Comparison of ENCODE assay signal across 8 cellular contexts in genomic region chr14:22084393-22085281, GRCh38.
DNase-seq lines count a peak whose midpoint lies in the region; ATAC-seq and TF ChIP-seq lines count a peak whose summit lies in the region.

No MANE protein-coding gene starts in this region.

- H3K4me3 ChIP-seq in AG09309 (ENCODE audit: control insufficient read depth, low read depth, low read length) (no peak overlapping the region), NB4 (ENCODE audit: low read depth, low read length) (no peak overlapping the region), WI38 (ENCODE audit: low read depth, low read length) (no peak overlapping the region), gastroesophageal sphincter (no peak overlapping the region)

- no peaks in the 10 kb centered on the region for H3K27me3 ChIP-seq in gastroesophageal sphincter

- H3K4me1 ChIP-seq in gastroesophageal sphincter: peaks cover 0 to 5% (median 0%) of the 10 kb centered on the region in 3 donors

- no peaks in the 10 kb centered on the region for H3K36me3 ChIP-seq in gastroesophageal sphincter

- peak overlapping the region in 1 of 4 donors; percentile 29 for H3K27ac ChIP-seq in gastroesophageal sphincter

- TF ChIP-seq POLR2A in NB4 (IDR thresholded peaks at IDR 0.05; ENCODE audit: extremely low read depth, insufficient read length) (no peak), gastroesophageal sphincter (IDR thresholded peaks at IDR 0.05) (no peak)

- no peaks in the 10 kb centered on the region for H3K9me3 ChIP-seq in gastroesophageal sphincter

- peak; percentile 68 for TF ChIP-seq CTCF in AG09309 (IDR thresholded peaks at IDR 0.05; ENCODE audit: control insufficient read depth, insufficient read depth, low read depth, low read length, missing control alignments)
- TF ChIP-seq CTCF in NB4 (IDR thresholded peaks at IDR 0.05; ENCODE audit: low read depth, low read length): peak; percentile 45
- peak; percentile 51 for TF ChIP-seq CTCF in WI38 (IDR thresholded peaks at IDR 0.05; ENCODE audit: low read depth, low read length)
- TF ChIP-seq CTCF in gastroesophageal sphincter (IDR thresholded peaks at IDR 0.05): peak; percentile 45 to 65 (median 62)

- WGBS in gastroesophageal sphincter (ENCODE audit: low coverage in 1 of 2), 2 donors: 43 to 65% methylated on average over 4 to 6 of the region's 6 CpGs

- ATAC-seq in gastroesophageal sphincter (peak; percentile 32), HG02970 (IDR thresholded peaks at IDR 0.05; ENCODE audit: low FRiP score, unreplicated experiment) (no peak)

- TF ChIP-seq EP300 in gastroesophageal sphincter (IDR thresholded peaks at IDR 0.05): no peak

- DNase-seq in AG09309 (ENCODE audit: low read depth) (peak; percentile 24), GM03348 (ENCODE audit: low spot score) (peak; percentile 54), NB4 (ENCODE audit: low read depth) (peak; percentile 56), pulmonary artery endothelial cell (ENCODE audit: low read depth, low spot score) (peak; percentile 26)
- DNase-seq in effector CD4-positive, alpha-beta T cell: no peak
